In the genomic region with DNA sequence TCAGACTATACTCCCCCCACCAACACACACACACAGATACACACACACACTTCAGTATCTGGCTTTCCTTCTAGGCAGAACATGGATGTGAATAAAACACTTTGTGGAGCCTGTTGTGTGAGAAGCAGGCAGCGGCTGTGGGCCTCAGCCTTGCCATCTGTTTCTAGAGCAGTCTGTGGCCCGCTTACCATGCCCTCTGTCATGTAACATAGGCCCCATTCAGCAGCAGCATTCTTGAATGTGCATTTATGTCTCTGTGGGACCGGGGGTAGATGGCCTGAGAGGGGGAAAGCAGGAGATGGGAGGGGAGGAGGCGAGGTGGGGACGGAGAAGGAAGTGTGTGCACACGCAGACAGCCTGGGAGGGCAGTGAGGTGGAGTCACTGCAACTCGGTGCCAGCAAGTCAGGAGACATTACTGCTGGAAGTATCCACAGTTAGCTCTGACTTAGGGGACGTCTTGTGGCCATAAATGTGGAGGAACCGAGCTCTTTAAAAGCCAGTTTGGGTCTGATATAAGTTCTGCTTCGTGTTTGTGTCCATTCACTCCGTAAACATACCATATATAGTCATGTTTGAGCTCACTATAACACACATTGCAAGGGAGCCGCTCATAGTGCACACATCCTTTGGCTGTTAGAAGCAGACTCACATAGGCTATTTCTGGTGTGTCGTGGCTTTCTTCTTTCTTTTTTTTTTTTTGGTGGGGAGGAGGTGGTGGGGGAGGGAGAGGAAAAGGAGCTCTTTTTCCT, we compare ENCODE assay signal across 8 cellular contexts. TPM values are rescaled to one million over a fixed set of nuclear protein-coding genes. Genes with fewer than 3 reads are reported as not detected.
DNase-seq lines count a peak whose midpoint lies in the region; ATAC-seq and TF ChIP-seq lines count a peak whose summit lies in the region.

No MANE protein-coding gene starts in this region.

- TF ChIP-seq CTCF in coronary artery (IDR thresholded peaks at IDR 0.05) (no peak), upper lobe of right lung (IDR thresholded peaks at IDR 0.05) (no peak), GM13976 (IDR thresholded peaks at IDR 0.05; ENCODE audit: borderline replicate concordance, control extremely low read depth, extremely low read depth, insufficient read depth, missing control alignments) (no peak)

- peaks cover 72% of the 10 kb centered on the region for H3K4me1 ChIP-seq in upper lobe of right lung

- H3K27me3 ChIP-seq in upper lobe of right lung, result no peaks in the 10 kb centered on the region

- H3K27ac ChIP-seq in coronary artery (peak overlapping the region; percentile 68 to 83), upper lobe of right lung (peak overlapping the region; percentile 82)

- H3K9me3 ChIP-seq in upper lobe of right lung, result no peaks in the 10 kb centered on the region

- peak; percentile 56 for ATAC-seq in HG03025 (IDR thresholded peaks at IDR 0.05; ENCODE audit: low FRiP score, unreplicated experiment)
- ATAC-seq in upper lobe of right lung, result peak; percentile 86

- no peaks in the 10 kb centered on the region for H3K36me3 ChIP-seq in upper lobe of right lung

- peak overlapping the region; percentile 41 for H3K4me3 ChIP-seq in coronary artery
- no peak overlapping the region for H3K4me3 ChIP-seq in upper lobe of right lung

- intact Hi-C loops in upper lobe of right lung (cut with DNase I), result no loop called here

- in situ Hi-C loops in GM13976 (cut with MboI; ENCODE audit: low sequenced_read_pairs, unreplicated experiment), result no loop called here

- DNase-seq in NCI-H1417 (lab: John Stamatoyannopoulos, UW) (peak in 2 of 3 experiments; percentile 34 to 41), NCI-H1417 treated with DMSO at 0.1 percent for 48 hours (lab: John Stamatoyannopoulos, UW) (no peak), RKO (ENCODE audit: low spot score) (peak; percentile 59), coronary artery (ENCODE audit: low spot score) (no peak), lung microvascular endothelial cell (ENCODE audit: low read depth in 2 of 2) (peak; percentile 33 to 63), upper lobe of right lung (peak; percentile 80), GM13976 (ENCODE audit: low spot score) (no peak)

RNA-seq across cellular contexts. Expression of a gene that starts 38.5 kb away (rescaled TPM):
- total RNA-seq in lung microvascular endothelial cell (10.2 and 17.5 TPM in 2 replicates), upper lobe of right lung (60.2 TPM)

Comparison
In these comparisons a context has a peak if more than half of its experiments do, and no peak if none do; other contexts are left out.
1. DNase-seq: peak in NCI-H1417 (2 of 3), RKO (single experiment), lung microvascular endothelial cell (2 of 2) and upper lobe of right lung (single experiment); none in NCI-H1417 treated with DMSO at 0.1 percent for 48 hours (single experiment), coronary artery (single experiment) and GM13976 (single experiment).